In the genomic region with DNA sequence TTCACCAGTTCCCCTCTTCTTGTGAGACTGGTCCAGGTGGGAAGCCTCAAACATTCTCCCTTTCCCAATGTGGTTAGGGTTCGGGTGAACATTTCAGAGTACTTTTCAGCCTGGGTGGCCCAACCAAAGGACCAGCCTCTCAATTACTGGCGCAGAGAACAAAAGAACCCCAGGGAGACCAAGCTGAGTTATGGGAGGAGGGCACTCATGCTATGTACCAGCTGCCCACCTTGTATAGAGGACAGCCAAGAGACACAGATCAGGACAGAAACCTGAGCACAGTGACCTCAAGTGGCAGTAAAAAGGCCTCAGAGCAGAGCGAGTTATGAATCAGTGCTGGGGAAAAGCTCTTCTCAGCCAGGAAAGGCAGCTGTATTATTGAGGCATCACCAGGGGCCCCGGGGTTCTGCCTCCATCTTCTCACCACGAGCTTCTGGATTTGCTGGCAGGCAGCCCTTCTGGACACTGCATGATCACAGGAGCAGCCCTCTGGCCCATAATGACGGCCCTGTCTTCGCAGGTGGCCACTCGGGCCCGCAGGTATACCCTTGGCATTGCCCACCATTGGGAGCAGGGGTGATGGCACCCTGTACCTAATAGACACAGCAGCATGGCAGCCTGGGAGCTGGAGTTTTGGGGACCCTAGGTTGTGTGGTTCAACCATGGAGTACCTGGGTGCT, we compare ENCODE assay signal across 1 cellular context.
TF ChIP-seq lines count a peak whose summit lies in the region.

No MANE protein-coding gene starts in this region.

TF ChIP-seq in HCT116, 20 proteins besides CTCF, POLR2A, EP300 and RAD21:
- no peak for TF ChIP-seq FOSL1 (IDR thresholded peaks at IDR 0.05; ENCODE audit: low read depth)
- no peak for TF ChIP-seq CEBPB (IDR thresholded peaks at IDR 0.05; ENCODE audit: low read depth)
- no peak for TF ChIP-seq JUND (IDR thresholded peaks at IDR 0.05)
- TF ChIP-seq, protein P1, sequence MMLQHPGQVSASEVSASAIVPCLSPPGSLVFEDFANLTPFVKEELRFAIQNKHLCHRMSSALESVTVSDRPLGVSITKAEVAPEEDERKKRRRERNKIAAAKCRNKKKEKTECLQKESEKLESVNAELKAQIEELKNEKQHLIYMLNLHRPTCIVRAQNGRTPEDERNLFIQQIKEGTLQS (IDR thresholded peaks at IDR 0.05), result no peak
- TF ChIP-seq SP1 (IDR thresholded peaks at IDR 0.05; ENCODE audit: low read depth), result no peak
- no peak for TF ChIP-seq SRF (IDR thresholded peaks at IDR 0.05; ENCODE audit: low read depth)
- TF ChIP-seq, protein P2, sequence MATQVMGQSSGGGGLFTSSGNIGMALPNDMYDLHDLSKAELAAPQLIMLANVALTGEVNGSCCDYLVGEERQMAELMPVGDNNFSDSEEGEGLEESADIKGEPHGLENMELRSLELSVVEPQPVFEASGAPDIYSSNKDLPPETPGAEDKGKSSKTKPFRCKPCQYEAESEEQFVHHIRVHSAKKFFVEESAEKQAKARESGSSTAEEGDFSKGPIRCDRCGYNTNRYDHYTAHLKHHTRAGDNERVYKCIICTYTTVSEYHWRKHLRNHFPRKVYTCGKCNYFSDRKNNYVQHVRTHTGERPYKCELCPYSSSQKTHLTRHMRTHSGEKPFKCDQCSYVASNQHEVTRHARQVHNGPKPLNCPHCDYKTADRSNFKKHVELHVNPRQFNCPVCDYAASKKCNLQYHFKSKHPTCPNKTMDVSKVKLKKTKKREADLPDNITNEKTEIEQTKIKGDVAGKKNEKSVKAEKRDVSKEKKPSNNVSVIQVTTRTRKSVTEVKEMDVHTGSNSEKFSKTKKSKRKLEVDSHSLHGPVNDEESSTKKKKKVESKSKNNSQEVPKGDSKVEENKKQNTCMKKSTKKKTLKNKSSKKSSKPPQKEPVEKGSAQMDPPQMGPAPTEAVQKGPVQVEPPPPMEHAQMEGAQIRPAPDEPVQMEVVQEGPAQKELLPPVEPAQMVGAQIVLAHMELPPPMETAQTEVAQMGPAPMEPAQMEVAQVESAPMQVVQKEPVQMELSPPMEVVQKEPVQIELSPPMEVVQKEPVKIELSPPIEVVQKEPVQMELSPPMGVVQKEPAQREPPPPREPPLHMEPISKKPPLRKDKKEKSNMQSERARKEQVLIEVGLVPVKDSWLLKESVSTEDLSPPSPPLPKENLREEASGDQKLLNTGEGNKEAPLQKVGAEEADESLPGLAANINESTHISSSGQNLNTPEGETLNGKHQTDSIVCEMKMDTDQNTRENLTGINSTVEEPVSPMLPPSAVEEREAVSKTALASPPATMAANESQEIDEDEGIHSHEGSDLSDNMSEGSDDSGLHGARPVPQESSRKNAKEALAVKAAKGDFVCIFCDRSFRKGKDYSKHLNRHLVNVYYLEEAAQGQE (IDR thresholded peaks at IDR 0.05; ENCODE audit: low read depth), result no peak
- no peak for TF ChIP-seq ELF1 (IDR thresholded peaks at IDR 0.05; ENCODE audit: borderline replicate concordance, low read depth)
- TF ChIP-seq YY1 (IDR thresholded peaks at IDR 0.05; ENCODE audit: extremely low read depth, insufficient replicate concordance, low read depth, low read length), result no peak
- no peak for TF ChIP-seq ZFX (IDR thresholded peaks at IDR 0.05)
- no peak for TF ChIP-seq CBX3 (IDR thresholded peaks at IDR 0.05; ENCODE audit: low read depth)
- no peak for TF ChIP-seq EZH2phosphoT487 (IDR thresholded peaks at IDR 0.05; ENCODE audit: borderline replicate concordance)
- no peak; the same call in 1 of the 2 replicates for TF ChIP-seq POLR2AphosphoS5 (IDR thresholded peaks at IDR 0.05; ENCODE audit: low read depth, low read length)
- TF ChIP-seq, protein P3, sequence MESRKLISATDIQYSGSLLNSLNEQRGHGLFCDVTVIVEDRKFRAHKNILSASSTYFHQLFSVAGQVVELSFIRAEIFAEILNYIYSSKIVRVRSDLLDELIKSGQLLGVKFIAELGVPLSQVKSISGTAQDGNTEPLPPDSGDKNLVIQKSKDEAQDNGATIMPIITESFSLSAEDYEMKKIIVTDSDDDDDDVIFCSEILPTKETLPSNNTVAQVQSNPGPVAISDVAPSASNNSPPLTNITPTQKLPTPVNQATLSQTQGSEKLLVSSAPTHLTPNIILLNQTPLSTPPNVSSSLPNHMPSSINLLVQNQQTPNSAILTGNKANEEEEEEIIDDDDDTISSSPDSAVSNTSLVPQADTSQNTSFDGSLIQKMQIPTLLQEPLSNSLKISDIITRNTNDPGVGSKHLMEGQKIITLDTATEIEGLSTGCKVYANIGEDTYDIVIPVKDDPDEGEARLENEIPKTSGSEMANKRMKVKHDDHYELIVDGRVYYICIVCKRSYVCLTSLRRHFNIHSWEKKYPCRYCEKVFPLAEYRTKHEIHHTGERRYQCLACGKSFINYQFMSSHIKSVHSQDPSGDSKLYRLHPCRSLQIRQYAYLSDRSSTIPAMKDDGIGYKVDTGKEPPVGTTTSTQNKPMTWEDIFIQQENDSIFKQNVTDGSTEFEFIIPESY (IDR thresholded peaks at IDR 0.05; ENCODE audit: extremely low read depth, insufficient replicate concordance, low read length), result no peak
